Comparison of ENCODE assay signal across 27 cellular contexts in genomic region chr3:193846569-193846968, GRCh38.
"Had no signal": no experiment of that assay in that cellular context is flagged by ENCODE, and none has a peak within 500 bp of the region (broad histone marks: within the 10 kb centered on the region; RNA-seq: fewer than 3 reads in every experiment).

No MANE protein-coding gene starts in this region.

- H3K36me3 ChIP-seq: gastrocnemius medialis, right lobe of liver, suprapubic skin, upper lobe of left lung had no signal

- H3K36me3 Mint-ChIP-seq: memory B cell, mesothelial cell of epicardium had no signal

- H3K27me3 Mint-ChIP-seq: memory B cell had no signal

- H3K4me3 Mint-ChIP-seq: dendritic cell treated with granulocyte-macrophage colony-stimulating factor and Interleukin-4, amounts not matched to agents 40 ng/mL and 50 ng/mL, for 4 days; endodermal cell; memory B cell; mesothelial cell of epicardium; nephron; stimulated activated naive CD8-positive, alpha-beta T cell treated with anti-CD3 and anti-CD28 coated beads, Interleukin-15, amount 100 ng/mL, for 72 hours had no signal

- H3K4me1 Mint-ChIP-seq: stimulated activated naive CD8-positive, alpha-beta T cell treated with anti-CD3 and anti-CD28 coated beads, Interleukin-15, amount 100 ng/mL, for 72 hours had no signal

- H3K9me3 ChIP-seq: gastrocnemius medialis, mucosa of descending colon, right lobe of liver, suprapubic skin, upper lobe of left lung had no signal

- H3K27me3 ChIP-seq: gastrocnemius medialis, right lobe of liver, suprapubic skin, upper lobe of left lung had no signal

- H3K27ac ChIP-seq: epithelial cell of prostate, gastrocnemius medialis, right lobe of liver, suprapubic skin, upper lobe of left lung had no signal

- DNase-seq: effector CD8-positive, alpha-beta T cell; foreskin fibroblast; gastrocnemius medialis; kidney; mucosa of descending colon; naive thymus-derived CD4-positive, alpha-beta T cell; nucleus accumbens; posterior cingulate gyrus; retina; right lobe of liver; small intestine; stimulated activated CD4-positive, alpha-beta T cell treated with anti-CD3 and anti-CD28 coated beads, Interleukin-15, amount 100 ng/mL, for 24 hours; stimulated activated CD4-positive, alpha-beta T cell treated with anti-CD3 and anti-CD28 coated beads, Interleukin-4, amount 100 ng/mL, for 1 hour; stimulated activated CD8-positive, alpha-beta memory T cell treated with anti-CD3 and anti-CD28 coated beads, Interleukin-4, amount 100 ng/mL, for 48 hours; stimulated activated naive CD4-positive, alpha-beta T cell; stimulated activated naive CD8-positive, alpha-beta T cell treated with anti-CD3 and anti-CD28 coated beads, Interleukin-15, amount 100 ng/mL, for 72 hours; upper lobe of left lung had no signal

- H3K9me3 Mint-ChIP-seq: dendritic cell treated with granulocyte-macrophage colony-stimulating factor and Interleukin-4, amounts not matched to agents 40 ng/mL and 50 ng/mL, for 4 days; memory B cell; stimulated activated naive CD8-positive, alpha-beta T cell treated with anti-CD3 and anti-CD28 coated beads, Interleukin-15, amount 100 ng/mL, for 72 hours had no signal

- ATAC-seq: esophagus mucosa; gastrocnemius medialis; left lobe of liver; naive thymus-derived CD4-positive, alpha-beta T cell; right lobe of liver; stimulated activated naive CD8-positive, alpha-beta T cell treated with anti-CD3 and anti-CD28 coated beads, Interleukin-15, amount 100 ng/mL, for 72 hours had no signal

- H3K4me3 ChIP-seq: gastrocnemius medialis, lung, mucosa of descending colon, right lobe of liver, suprapubic skin, upper lobe of left lung had no signal

- H3K27ac Mint-ChIP-seq: dendritic cell treated with granulocyte-macrophage colony-stimulating factor and Interleukin-4, amounts not matched to agents 40 ng/mL and 50 ng/mL, for 4 days; endodermal cell; memory B cell; mesothelial cell of epicardium; naive thymus-derived CD4-positive, alpha-beta T cell; stimulated activated naive CD8-positive, alpha-beta T cell treated with anti-CD3 and anti-CD28 coated beads, Interleukin-15, amount 100 ng/mL, for 72 hours had no signal
